In the genomic region with DNA sequence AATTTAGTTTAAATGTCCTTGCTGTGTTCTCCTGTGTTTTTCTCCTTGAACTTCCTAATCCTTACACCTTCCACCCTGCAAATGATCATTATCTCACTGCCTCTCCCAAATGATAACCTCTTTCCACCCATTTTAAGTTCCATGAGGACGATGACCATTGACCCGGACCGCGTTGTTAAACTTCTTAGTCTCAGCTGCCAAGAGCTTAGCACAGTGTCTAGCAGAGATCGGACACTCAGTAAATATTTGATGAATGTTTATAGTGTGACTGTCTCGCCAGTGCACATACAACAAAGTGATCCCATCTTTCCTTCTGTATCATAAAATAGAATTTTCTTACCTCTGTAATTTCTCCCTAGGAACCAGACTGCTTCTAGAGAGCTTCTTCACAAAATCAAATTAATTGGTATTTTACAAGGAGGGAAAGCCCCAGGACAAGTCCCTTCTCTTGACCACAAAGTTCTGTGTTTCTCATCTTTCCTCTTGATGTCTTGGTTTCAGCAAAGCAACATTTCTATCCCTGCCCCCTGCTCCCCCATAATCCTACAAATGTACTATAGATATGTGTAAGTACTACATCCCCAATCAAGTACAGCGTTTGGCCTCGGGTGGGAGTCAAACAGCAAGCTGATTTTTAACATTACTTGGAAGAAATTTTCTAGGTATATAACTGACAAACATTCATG, we compare ENCODE assay signal across 9 cellular contexts.
DNase-seq lines count a peak whose midpoint lies in the region; ATAC-seq and TF ChIP-seq lines count a peak whose summit lies in the region.
"Had no signal": no experiment of that assay in that cellular context is flagged by ENCODE, and none has a peak within 500 bp of the region (broad histone marks: within the 10 kb centered on the region; RNA-seq: fewer than 3 reads in every experiment).

No MANE protein-coding gene starts in this region.

- no peak for ATAC-seq in GM19397 (IDR thresholded peaks at IDR 0.05; ENCODE audit: unreplicated experiment)
- no peak for ATAC-seq in GM18907 (IDR thresholded peaks at IDR 0.05; ENCODE audit: unreplicated experiment)

- in situ Hi-C loops in HAP-1 (cut with MboI; ENCODE audit: low sequenced_read_pairs): no loop called here

- no peak for TF ChIP-seq CTCF in fibroblast of villous mesenchyme (IDR thresholded peaks at IDR 0.05; ENCODE audit: insufficient read depth, low read depth, low read length)

- peak overlapping the region; percentile 65 for H3K27ac ChIP-seq in SK-N-MC

- H3K27me3 ChIP-seq in HAP-1 (ENCODE audit: low read depth): no peaks in the 10 kb centered on the region

- H3K36me3 ChIP-seq in SK-N-MC (ENCODE audit: insufficient read depth, low read length) (no peaks in the 10 kb centered on the region), HAP-1 (replicated peaks) (no peaks in the 10 kb centered on the region)

- peak overlapping the region; percentile 35 for H3K9ac ChIP-seq in SK-N-MC (ENCODE audit: insufficient read length)

- no peaks in the 10 kb centered on the region for H3K9me3 ChIP-seq in SK-N-MC (ENCODE audit: low read depth, low read length)
- H3K9me3 ChIP-seq in HAP-1: no peaks in the 10 kb centered on the region

- H3K4me1 ChIP-seq in HAP-1: no peaks in the 10 kb centered on the region

- peak overlapping the region; percentile 61 for H3K4me3 ChIP-seq in SK-N-MC
- H3K4me3 ChIP-seq in fibroblast of villous mesenchyme (ENCODE audit: low read depth, low read length): no peak overlapping the region
- no peak overlapping the region for H3K4me3 ChIP-seq in HAP-1

- DNase-seq in EL: peak; percentile 33
- no peak for DNase-seq in SK-N-MC (ENCODE audit: low read depth, low spot score)
- DNase-seq in fibroblast of villous mesenchyme (ENCODE audit: low read depth): peak; percentile 26
- peak; percentile 47 for DNase-seq in stimulated activated CD4-positive, alpha-beta T cell treated with anti-CD3 and anti-CD28 coated beads, Interleukin-1b, Interleukin-23, amount 100 ng/mL, for 48 hours
- DNase-seq in UCSD-AML1 (lab: John Stamatoyannopoulos, UW; ENCODE audit: unreplicated experiment): no peak
- DNase-seq in HAP-1 (ENCODE audit: low spot score in 2 of 2): no peak
- DNase-seq: MM.1S had no signal

Comparison
In these comparisons a context has a peak if more than half of its experiments do, and no peak if none do; other contexts are left out.
1. DNase-seq: peak in EL (single experiment), fibroblast of villous mesenchyme (single experiment) and stimulated activated CD4-positive, alpha-beta T cell treated with anti-CD3 and anti-CD28 coated beads, Interleukin-1b, Interleukin-23, amount 100 ng/mL, for 48 hours (single experiment); none in SK-N-MC (single experiment), UCSD-AML1 (single experiment) and HAP-1 (0 of 2).